In the genomic region with DNA sequence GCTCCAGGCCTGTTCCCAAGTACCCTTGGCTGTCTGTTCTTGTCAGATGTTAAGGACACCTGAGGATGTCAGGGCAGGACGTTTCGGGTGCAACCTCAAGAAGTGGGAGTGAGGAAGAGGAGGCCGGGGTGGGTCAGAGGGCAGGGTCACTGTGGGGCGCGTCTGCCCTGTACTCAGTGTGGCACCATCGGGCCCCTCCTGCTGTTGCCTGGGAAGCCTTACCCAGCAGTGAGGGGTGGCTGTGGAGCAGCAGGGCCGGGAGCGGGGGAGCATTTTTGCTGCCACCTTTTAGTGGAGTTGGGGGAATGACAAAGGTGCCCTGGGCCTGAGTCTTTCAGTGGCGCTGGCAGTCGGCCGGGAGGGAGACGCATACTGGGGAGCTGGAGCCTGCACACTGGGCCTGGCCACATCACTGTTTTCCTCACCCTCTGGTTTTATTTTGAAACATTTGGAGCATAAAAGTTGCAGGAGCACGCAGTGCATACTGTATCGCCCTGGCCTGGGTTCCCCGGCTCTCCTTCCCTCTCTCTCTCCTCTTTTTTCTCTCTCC, we compare ENCODE assay signal across 24 cellular contexts. TPM values are rescaled to one million over a fixed set of nuclear protein-coding genes. Genes with fewer than 3 reads are reported as not detected.
DNase-seq lines count a peak whose midpoint lies in the region; ATAC-seq, FAIRE-seq and TF ChIP-seq lines count a peak whose summit lies in the region.
"Had no signal": no experiment of that assay in that cellular context is flagged by ENCODE, and none has a peak within 500 bp of the region (broad histone marks: within the 10 kb centered on the region; RNA-seq: fewer than 3 reads in every experiment).

No MANE protein-coding gene starts in this region.

- H3K4me3 Mint-ChIP-seq in CD14-positive monocyte, result no peak overlapping the region
- no peak overlapping the region for H3K4me3 Mint-ChIP-seq in neural progenitor cell
- H3K4me3 Mint-ChIP-seq: CD4-positive, alpha-beta T cell; CD8-positive, alpha-beta T cell had no signal

- H3K9ac ChIP-seq in kidney (ENCODE audit: low read length in 2 of 2), result no peak overlapping the region
- H3K9ac ChIP-seq in neural progenitor cell, result no peak overlapping the region
- H3K9ac ChIP-seq: BLaER1 had no signal

- H2AFZ ChIP-seq in osteoblast (ENCODE audit: low read length) (no peak overlapping the region), neural progenitor cell (replicated peaks) (no peak overlapping the region)

- no peak for FAIRE-seq in kidney (lab: Jason Lieb, UNC)
- FAIRE-seq: A204.1, D721Med, G401.6, GM12891, GM19239 had no signal

- peaks cover 14% of the 10 kb centered on the region for H3F3A ChIP-seq in neural progenitor cell (ENCODE audit: low read depth)

- POLR2A ChIA-PET in RWPE1 (lab: Yijun Ruan, JAX; ENCODE audit: low non-redundant PET), result no interaction called here

- H3K27me3 Mint-ChIP-seq in CD14-positive monocyte (ENCODE audit: low read depth in 3 of 3) (peaks cover 0 to 2% (median 0%) of the 10 kb centered on the region in 3 donors), neural progenitor cell (ENCODE audit: insufficient read depth, low read depth) (no peaks in the 10 kb centered on the region)
- H3K27me3 Mint-ChIP-seq: CD4-positive, alpha-beta T cell had no signal

- CTCF ChIA-PET in RWPE1 (lab: Yijun Ruan, JAX), result no interaction called here

- H3K27me3 ChIP-seq in osteoblast (ENCODE audit: insufficient read depth, low read length) (no peaks in the 10 kb centered on the region), neural progenitor cell (no peaks in the 10 kb centered on the region)
- H3K27me3 ChIP-seq: BE2C, BLaER1 had no signal

- no peak for DNase-seq in RWPE1 (ENCODE audit: low spot score)
- peak; percentile 52 for DNase-seq in kidney
- DNase-seq in osteoblast (ENCODE audit: insufficient read length, low spot score, missing footprints), result peak; percentile 72
- no peak for DNase-seq in CD14-positive monocyte (ENCODE audit: low spot score)
- no peak for DNase-seq in neural progenitor cell (ENCODE audit: low spot score)
- DNase-seq in stimulated activated CD4-positive, alpha-beta T cell treated with anti-CD3 and anti-CD28 coated beads, Interleukin-2, amount 100 ng/mL, for 24 hours, result no peak
- DNase-seq: 8988T; ACHN; BE2C; C1 segment of cervical spinal cord; Caco-2; Calu3; CD4-positive, alpha-beta T cell; CD8-positive, alpha-beta T cell; DMS79 treated with DMSO at 0.1 percent for 48 hours; GF-D8 had no signal

- H3K4me1 Mint-ChIP-seq in CD14-positive monocyte (peaks cover 7% of the 10 kb centered on the region), neural progenitor cell (peaks cover 12% of the 10 kb centered on the region)

- H3K79me2 ChIP-seq in osteoblast (ENCODE audit: insufficient read depth, low read length), result no peaks in the 10 kb centered on the region
- no peaks in the 10 kb centered on the region for H3K79me2 ChIP-seq in neural progenitor cell (ENCODE audit: low read depth)

- H3K27ac ChIP-seq in RWPE1 (peak overlapping the region; percentile 45), kidney (ENCODE audit: low read depth in 2 of 2, low read length in 2 of 2) (no peak overlapping the region), osteoblast (ENCODE audit: low read depth, low read length) (no peak overlapping the region), neural progenitor cell (no peak overlapping the region)
- H3K27ac ChIP-seq: BLaER1 had no signal

- H3K36me3 Mint-ChIP-seq in CD14-positive monocyte (peaks cover 5% of the 10 kb centered on the region in 2 donors), neural progenitor cell (no peaks in the 10 kb centered on the region)

- H3K27ac Mint-ChIP-seq in CD14-positive monocyte (peak overlapping the region in 1 of 7 donors; percentile 47), neural progenitor cell (no peak overlapping the region)
- H3K27ac Mint-ChIP-seq: CD4-positive, alpha-beta T cell; CD8-positive, alpha-beta T cell had no signal

- no peak overlapping the region for H3K4me3 ChIP-seq in kidney (ENCODE audit: low read length in 2 of 2)
- H3K4me3 ChIP-seq in osteoblast (ENCODE audit: insufficient read depth, low read length), result no peak overlapping the region
- no peak overlapping the region for H3K4me3 ChIP-seq in neural progenitor cell
- H3K4me3 ChIP-seq: BLaER1 had no signal

- H3K36me3 ChIP-seq in kidney (ENCODE audit: control insufficient read depth in 1 of 2, insufficient read depth in 2 of 2, low read length in 2 of 2) (peaks cover 2 to 3% of the 10 kb centered on the region in 2 donors), osteoblast (ENCODE audit: insufficient read depth, low read length) (peaks cover 11% of the 10 kb centered on the region), neural progenitor cell (no peaks in the 10 kb centered on the region)

- ATAC-seq in HG02763 (IDR thresholded peaks at IDR 0.05; ENCODE audit: unreplicated experiment), result no peak
- ATAC-seq: CD8-positive, alpha-beta T cell had no signal

- H3K4me1 ChIP-seq in kidney (ENCODE audit: control insufficient read depth in 1 of 2, insufficient read depth in 1 of 2, low read depth in 1 of 2, low read length in 2 of 2), result peaks cover 4% of the 10 kb centered on the region in 2 donors
- peaks cover 14% of the 10 kb centered on the region for H3K4me1 ChIP-seq in osteoblast (ENCODE audit: insufficient read depth, low read length)
- peaks cover 10% of the 10 kb centered on the region for H3K4me1 ChIP-seq in neural progenitor cell
- H3K4me1 ChIP-seq: BE2C had no signal

- no peak overlapping the region for H3K4me2 ChIP-seq in osteoblast (ENCODE audit: insufficient read depth, low read length)
- H3K4me2 ChIP-seq in neural progenitor cell, result no peak overlapping the region
- H3K4me2 ChIP-seq: BLaER1 had no signal

- TF ChIP-seq CTCF in RWPE1 (conservative IDR thresholded peaks at IDR 0.05; ENCODE audit: low read depth) (no peak), kidney (IDR thresholded peaks at IDR 0.05; ENCODE audit: borderline replicate concordance, extremely low read depth, insufficient read depth) (no peak), osteoblast (IDR thresholded peaks at IDR 0.05; ENCODE audit: extremely low read depth, low read depth, low read length) (no peak), CD14-positive monocyte (IDR thresholded peaks at IDR 0.05) (no peak), neural progenitor cell (IDR thresholded peaks at IDR 0.05) (no peak)

- H3K9me3 ChIP-seq in kidney (ENCODE audit: control insufficient read depth in 1 of 2, low read length in 2 of 2) (no peaks in the 10 kb centered on the region), osteoblast (ENCODE audit: low read depth, low read length) (no peaks in the 10 kb centered on the region), neural progenitor cell (ENCODE audit: low read depth) (no peaks in the 10 kb centered on the region)
- H3K9me3 ChIP-seq: BE2C, BLaER1, Caco-2 had no signal

- H3K9me3 Mint-ChIP-seq in CD14-positive monocyte (no peaks in the 10 kb centered on the region), neural progenitor cell (no peaks in the 10 kb centered on the region)
- H3K9me3 Mint-ChIP-seq: CD4-positive, alpha-beta T cell; CD8-positive, alpha-beta T cell had no signal

- H4K20me1 ChIP-seq in osteoblast (ENCODE audit: insufficient read depth, low read length) (peaks cover 19% of the 10 kb centered on the region), neural progenitor cell (ENCODE audit: low read depth) (peaks cover 9% of the 10 kb centered on the region)

- intact Hi-C loops in kidney (cut with DNase I), result no loop called here
- intact Hi-C loops in CD14-positive monocyte (cut with micrococcal nuclease), result no loop called here

RNA-seq across cellular contexts. Expression of a gene that starts 11.1 kb away (rescaled TPM):
- total RNA-seq in kidney, result 36.8 TPM
- 24.5 TPM for polyA plus RNA-seq in kidney (ENCODE audit: insufficient read depth, low read depth, low replicate concordance)
- total RNA-seq in osteoblast, result 48.3 and 56.5 TPM in 2 replicates
- 1 to 10 TPM; 5.0 to 7.1 TPM for polyA plus RNA-seq in CD14-positive monocyte
- total RNA-seq in neural progenitor cell (ENCODE audit: low replicate concordance), result 5.1 and 16.1 TPM in 2 replicates

RNA-seq across cellular contexts. Expression of a gene that starts 17.6 kb away (rescaled TPM):
- total RNA-seq in kidney, result 31.3 TPM
- 52.5 TPM for polyA plus RNA-seq in kidney (ENCODE audit: insufficient read depth, low read depth, low replicate concordance)
- 38.7 and 43.6 TPM in 2 replicates for total RNA-seq in osteoblast
- 10 to 100 TPM; 10.9 to 12.7 TPM for polyA plus RNA-seq in CD14-positive monocyte
- total RNA-seq in neural progenitor cell (ENCODE audit: low replicate concordance), result 15.8 and 46.5 TPM in 2 replicates

RNA-seq across cellular contexts. Expression of a gene that starts 42.6 kb away (rescaled TPM):
- total RNA-seq in kidney, result 30.8 TPM
- 11.0 TPM for polyA plus RNA-seq in kidney (ENCODE audit: insufficient read depth, low read depth, low replicate concordance)
- total RNA-seq in osteoblast, result not detected in 2 replicates
- not detected for polyA plus RNA-seq in CD14-positive monocyte
- total RNA-seq in neural progenitor cell (ENCODE audit: low replicate concordance), result not detected in 2 replicates
- total RNA-seq: A673 had no signal

Comparison
In these comparisons a context has a peak if more than half of its experiments do, and no peak if none do; other contexts are left out.
1. DNase-seq: peak in kidney (single experiment) and osteoblast (single experiment); none in RWPE1 (single experiment), CD14-positive monocyte (single experiment), neural progenitor cell (single experiment) and stimulated activated CD4-positive, alpha-beta T cell treated with anti-CD3 and anti-CD28 coated beads, Interleukin-2, amount 100 ng/mL, for 24 hours (0 of 2).
2. RNA of a gene that starts 42.6 kb away (total RNA-seq): 30.8 TPM in kidney (single experiment); not detected in osteoblast and not detected in neural progenitor cell; every median in the first group is over 10 times any median in the second.